Comparison of ENCODE assay signal across 23 cellular contexts in genomic region chr20:49123982-49124381, GRCh38.
DNase-seq lines count a peak whose midpoint lies in the region; ATAC-seq and TF ChIP-seq lines count a peak whose summit lies in the region.
"Had no signal": no experiment of that assay in that cellular context is flagged by ENCODE, and none has a peak within 500 bp of the region (broad histone marks: within the 10 kb centered on the region; RNA-seq: fewer than 3 reads in every experiment).

No MANE protein-coding gene starts in this region.

- no peak for TF ChIP-seq CTCF in CD8-positive, alpha-beta T cell (IDR thresholded peaks at IDR 0.05)
- no peak for TF ChIP-seq CTCF in neural progenitor cell (IDR thresholded peaks at IDR 0.05)

- no peaks in the 10 kb centered on the region for H3K4me1 ChIP-seq in CD8-positive, alpha-beta T cell (ENCODE audit: insufficient read depth, low read length)
- H3K4me1 ChIP-seq in neural progenitor cell: no peaks in the 10 kb centered on the region
- H3K4me1 ChIP-seq: Peyer's patch had no signal

- H3K27me3 ChIP-seq in CD8-positive, alpha-beta T cell (ENCODE audit: insufficient read depth, low read length): no peaks in the 10 kb centered on the region
- no peaks in the 10 kb centered on the region for H3K27me3 ChIP-seq in neural progenitor cell
- H3K27me3 ChIP-seq: Peyer's patch had no signal

- H3K9me3 Mint-ChIP-seq in activated CD4-positive, alpha-beta T cell treated with anti-CD3 and anti-CD28 coated beads, Interleukin-2, amount 10 ng/mL, durations not matched to agents 7 days and 5 days: no peaks in the 10 kb centered on the region
- H3K9me3 Mint-ChIP-seq in CD8-positive, alpha-beta T cell: no peaks in the 10 kb centered on the region
- H3K9me3 Mint-ChIP-seq in activated naive CD8-positive, alpha-beta T cell treated with anti-CD3 and anti-CD28 coated beads, Interleukin-2, amount 50 U/mL, for 24 hours: no peaks in the 10 kb centered on the region
- no peaks in the 10 kb centered on the region for H3K9me3 Mint-ChIP-seq in neural progenitor cell
- H3K9me3 Mint-ChIP-seq: IgD-negative memory B cell had no signal

- H3K79me2 ChIP-seq in neural progenitor cell (ENCODE audit: low read depth): peaks cover 10% of the 10 kb centered on the region

- no peak overlapping the region for H3K27ac ChIP-seq in CD8-positive, alpha-beta T cell (ENCODE audit: low read depth, low read length)
- no peak overlapping the region for H3K27ac ChIP-seq in neural progenitor cell
- H3K27ac ChIP-seq: Peyer's patch had no signal

- POLR2A ChIA-PET in activated CD4-positive, alpha-beta T cell treated with anti-CD3 and anti-CD28 coated beads, Interleukin-2, amount 10 ng/mL, durations not matched to agents 7 days and 5 days (lab: Charles Lee): no interaction called here
- POLR2A ChIA-PET in CD8-positive, alpha-beta T cell (lab: Charles Lee): no interaction called here

- peaks cover 48% of the 10 kb centered on the region for H3K36me3 Mint-ChIP-seq in activated CD4-positive, alpha-beta T cell treated with anti-CD3 and anti-CD28 coated beads, Interleukin-2, amount 10 ng/mL, durations not matched to agents 7 days and 5 days (ENCODE audit: low read depth)
- peaks cover 67% of the 10 kb centered on the region for H3K36me3 Mint-ChIP-seq in CD8-positive, alpha-beta T cell
- peaks cover 50% of the 10 kb centered on the region for H3K36me3 Mint-ChIP-seq in activated naive CD8-positive, alpha-beta T cell treated with anti-CD3 and anti-CD28 coated beads, Interleukin-2, amount 50 U/mL, for 24 hours (ENCODE audit: low read depth)
- H3K36me3 Mint-ChIP-seq in neural progenitor cell: peaks cover 39% of the 10 kb centered on the region

- no peak overlapping the region for H3K4me2 ChIP-seq in neural progenitor cell

- no peak for ATAC-seq in CD8-positive, alpha-beta T cell
- no peak for ATAC-seq in activated naive CD8-positive, alpha-beta T cell treated with anti-CD3 and anti-CD28 coated beads, Interleukin-2, amount 50 U/mL, for 24 hours
- no peak for ATAC-seq in GM18511 (IDR thresholded peaks at IDR 0.05; ENCODE audit: unreplicated experiment)
- no peak for ATAC-seq in HG03457 (IDR thresholded peaks at IDR 0.05; ENCODE audit: unreplicated experiment)
- ATAC-seq: SK-N-SH treated with all-trans-retinoic acid at 6 μM for 48 hours had no signal

- H3K27ac Mint-ChIP-seq in activated CD4-positive, alpha-beta T cell treated with anti-CD3 and anti-CD28 coated beads, Interleukin-2, amount 10 ng/mL, durations not matched to agents 7 days and 5 days: peak overlapping the region; percentile 74
- peak overlapping the region; percentile 5 for H3K27ac Mint-ChIP-seq in CD8-positive, alpha-beta T cell
- peak overlapping the region; percentile 49 for H3K27ac Mint-ChIP-seq in activated naive CD8-positive, alpha-beta T cell treated with anti-CD3 and anti-CD28 coated beads, Interleukin-2, amount 50 U/mL, for 24 hours
- no peak overlapping the region for H3K27ac Mint-ChIP-seq in neural progenitor cell
- H3K27ac Mint-ChIP-seq: B cell, IgD-negative memory B cell had no signal

- H3K27me3 Mint-ChIP-seq in activated CD4-positive, alpha-beta T cell treated with anti-CD3 and anti-CD28 coated beads, Interleukin-2, amount 10 ng/mL, durations not matched to agents 7 days and 5 days: no peaks in the 10 kb centered on the region
- H3K27me3 Mint-ChIP-seq in CD8-positive, alpha-beta T cell (ENCODE audit: low read depth): no peaks in the 10 kb centered on the region
- no peaks in the 10 kb centered on the region for H3K27me3 Mint-ChIP-seq in activated naive CD8-positive, alpha-beta T cell treated with anti-CD3 and anti-CD28 coated beads, Interleukin-2, amount 50 U/mL, for 24 hours
- no peaks in the 10 kb centered on the region for H3K27me3 Mint-ChIP-seq in neural progenitor cell (ENCODE audit: insufficient read depth, low read depth)
- H3K27me3 Mint-ChIP-seq: B cell, IgD-negative memory B cell had no signal

- H3K4me3 ChIP-seq in CD8-positive, alpha-beta T cell (ENCODE audit: low read depth, low read length): no peak overlapping the region
- no peak overlapping the region for H3K4me3 ChIP-seq in neural progenitor cell
- H3K4me3 ChIP-seq: Peyer's patch had no signal

- no peaks in the 10 kb centered on the region for H3K9me3 ChIP-seq in CD8-positive, alpha-beta T cell (ENCODE audit: low read length)
- no peaks in the 10 kb centered on the region for H3K9me3 ChIP-seq in neural progenitor cell (ENCODE audit: low read depth)
- H3K9me3 ChIP-seq: Peyer's patch had no signal

- no peaks in the 10 kb centered on the region for H4K20me1 ChIP-seq in neural progenitor cell (ENCODE audit: low read depth)

- H3K4me1 Mint-ChIP-seq in activated CD4-positive, alpha-beta T cell treated with anti-CD3 and anti-CD28 coated beads, Interleukin-2, amount 10 ng/mL, durations not matched to agents 7 days and 5 days: peaks cover 4% of the 10 kb centered on the region
- peaks cover 5% of the 10 kb centered on the region for H3K4me1 Mint-ChIP-seq in CD8-positive, alpha-beta T cell (ENCODE audit: low read depth)
- peaks cover 1% of the 10 kb centered on the region for H3K4me1 Mint-ChIP-seq in activated naive CD8-positive, alpha-beta T cell treated with anti-CD3 and anti-CD28 coated beads, Interleukin-2, amount 50 U/mL, for 24 hours
- no peaks in the 10 kb centered on the region for H3K4me1 Mint-ChIP-seq in neural progenitor cell
- H3K4me1 Mint-ChIP-seq: B cell, CD14-positive monocyte had no signal

- DNase-seq in activated CD4-positive, alpha-beta T cell treated with anti-CD3 and anti-CD28 coated beads, Interleukin-2, amount 10 ng/mL, durations not matched to agents 7 days and 5 days: no peak
- DNase-seq in activated CD4-positive, alpha-beta T cell treated with anti-CD3 and anti-CD28 coated beads, Interleukin-2, amount 50 U/mL, for 48 hours: no peak
- no peak for DNase-seq in CD8-positive, alpha-beta T cell
- no peak for DNase-seq in activated naive CD8-positive, alpha-beta T cell treated with anti-CD3 and anti-CD28 coated beads, Interleukin-2, amount 50 U/mL, for 24 hours
- DNase-seq in neural progenitor cell (ENCODE audit: low spot score) (no peak), AG20443 (ENCODE audit: low spot score) (no peak)
- DNase-seq: COR-L47, DMS79, Karpas-422, MV-4-11, NCI-H1105 treated with DMSO at 0.1 percent for 48 hours, NCI-H2081, NCI-H2171, NCI-H345, NCI-H524 treated with DMSO at 0.1 percent for 48 hours, NCI-H82, Peyer's patch had no signal

- no peak overlapping the region for H3K9ac ChIP-seq in neural progenitor cell

- H3K36me3 ChIP-seq in CD8-positive, alpha-beta T cell (ENCODE audit: insufficient read depth, low read length): peaks cover 26% of the 10 kb centered on the region
- no peaks in the 10 kb centered on the region for H3K36me3 ChIP-seq in neural progenitor cell

- peaks cover 2% of the 10 kb centered on the region for H3F3A ChIP-seq in neural progenitor cell (ENCODE audit: low read depth)

- intact Hi-C loops in CD8-positive, alpha-beta T cell (cut with DNase I, micrococcal nuclease): no loop called here

- no peak overlapping the region for H2AFZ ChIP-seq in neural progenitor cell (replicated peaks)

- H3K4me3 Mint-ChIP-seq in activated CD4-positive, alpha-beta T cell treated with anti-CD3 and anti-CD28 coated beads, Interleukin-2, amount 10 ng/mL, durations not matched to agents 7 days and 5 days: no peak overlapping the region
- no peak overlapping the region for H3K4me3 Mint-ChIP-seq in CD8-positive, alpha-beta T cell
- no peak overlapping the region for H3K4me3 Mint-ChIP-seq in activated naive CD8-positive, alpha-beta T cell treated with anti-CD3 and anti-CD28 coated beads, Interleukin-2, amount 50 U/mL, for 24 hours
- H3K4me3 Mint-ChIP-seq in neural progenitor cell: peak overlapping the region; percentile 28
- H3K4me3 Mint-ChIP-seq: B cell, CD14-positive monocyte, IgD-negative memory B cell had no signal

- CTCF ChIA-PET in activated CD4-positive, alpha-beta T cell treated with anti-CD3 and anti-CD28 coated beads, Interleukin-2, amount 10 ng/mL, durations not matched to agents 7 days and 5 days (lab: Charles Lee): interaction anchor here (1.6 kb wide), 1 partner anchor 14 kb away, joined by 3 read pairs; no protein-coding TSS in a partner anchor
- CTCF ChIA-PET in CD8-positive, alpha-beta T cell (lab: Charles Lee): interaction anchor here (0.7 to 1.4 kb wide), 2 partner anchors 9 to 93 kb away, joined by 3 to 4 read pairs; no protein-coding TSS in a partner anchor
